ENCODE assay signal across 8 cellular contexts in the genomic region with DNA sequence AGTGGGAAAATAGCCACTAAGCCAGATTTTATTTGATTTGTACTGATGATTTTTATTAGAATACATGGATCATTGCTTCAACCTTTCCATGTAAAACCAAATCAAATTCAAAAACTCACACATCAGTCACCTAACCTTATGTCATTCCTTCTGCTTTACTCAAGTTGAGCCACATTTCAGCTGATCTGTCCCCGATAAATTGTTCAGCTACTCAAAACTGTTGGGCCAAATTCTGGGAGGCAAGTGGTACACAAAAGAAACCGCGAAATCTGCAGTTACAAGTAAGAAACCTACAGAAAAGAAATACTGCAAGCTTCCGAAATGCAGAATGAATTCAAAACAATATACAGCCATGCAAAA.
DNase-seq lines count a peak whose midpoint lies in the region; ATAC-seq and TF ChIP-seq lines count a peak whose summit lies in the region.

No MANE protein-coding gene starts in this region.

- H3K4me1 Mint-ChIP-seq in activated naive CD8-positive, alpha-beta T cell treated with anti-CD3 and anti-CD28 coated beads for 36 hours: peaks cover 16% of the 10 kb centered on the region
- H3K4me1 Mint-ChIP-seq in stimulated activated effector memory CD8-positive, alpha-beta T cell treated with anti-CD3 and anti-CD28 coated beads, Interleukin-12 subunit alpha, Interleukin-12 subunit beta, amount 100 ng/mL, for 72 hours: peaks cover 14% of the 10 kb centered on the region

- H3K4me1 ChIP-seq in hepatocyte (ENCODE audit: insufficient read depth): peaks cover 10% of the 10 kb centered on the region

- no peak overlapping the region for H3K27ac Mint-ChIP-seq in activated naive CD8-positive, alpha-beta T cell treated with anti-CD3 and anti-CD28 coated beads for 36 hours
- H3K27ac Mint-ChIP-seq in stimulated activated effector memory CD8-positive, alpha-beta T cell treated with anti-CD3 and anti-CD28 coated beads, Interleukin-12 subunit alpha, Interleukin-12 subunit beta, amount 100 ng/mL, for 72 hours: no peak overlapping the region

- DNase-seq in HFF-Myc (ENCODE audit: extremely low read depth, low read depth) (no peak), hepatocyte (ENCODE audit: low spot score) (no peak), NCI-H1436 (lab: John Stamatoyannopoulos, UW) (no peak), GM10266 (ENCODE audit: extremely low spot score) (no peak), NCI-H128 (lab: John Stamatoyannopoulos, UW; ENCODE audit: unreplicated experiment) (no peak)
- no peak for DNase-seq in activated naive CD8-positive, alpha-beta T cell treated with anti-CD3 and anti-CD28 coated beads for 36 hours
- no peak for DNase-seq in stimulated activated effector memory CD8-positive, alpha-beta T cell treated with anti-CD3 and anti-CD28 coated beads, Interleukin-12 subunit alpha, Interleukin-12 subunit beta, amount 100 ng/mL, for 72 hours (ENCODE audit: low spot score in 2 of 2)

- H3K4me3 Mint-ChIP-seq in activated naive CD8-positive, alpha-beta T cell treated with anti-CD3 and anti-CD28 coated beads for 36 hours: peak overlapping the region; percentile 35
- peak overlapping the region; percentile 57 for H3K4me3 Mint-ChIP-seq in stimulated activated effector memory CD8-positive, alpha-beta T cell treated with anti-CD3 and anti-CD28 coated beads, Interleukin-12 subunit alpha, Interleukin-12 subunit beta, amount 100 ng/mL, for 72 hours

- H3K27me3 Mint-ChIP-seq in activated naive CD8-positive, alpha-beta T cell treated with anti-CD3 and anti-CD28 coated beads for 36 hours: no peaks in the 10 kb centered on the region

- no peaks in the 10 kb centered on the region for H3K27me3 ChIP-seq in hepatocyte

- H3K4me2 ChIP-seq in hepatocyte: peak overlapping the region; percentile 69

- H3K36me3 Mint-ChIP-seq in activated naive CD8-positive, alpha-beta T cell treated with anti-CD3 and anti-CD28 coated beads for 36 hours: no peaks in the 10 kb centered on the region
- H3K36me3 Mint-ChIP-seq in stimulated activated effector memory CD8-positive, alpha-beta T cell treated with anti-CD3 and anti-CD28 coated beads, Interleukin-12 subunit alpha, Interleukin-12 subunit beta, amount 100 ng/mL, for 72 hours: no peaks in the 10 kb centered on the region

- ATAC-seq in stimulated activated effector memory CD8-positive, alpha-beta T cell treated with anti-CD3 and anti-CD28 coated beads, Interleukin-12 subunit alpha, Interleukin-12 subunit beta, amount 100 ng/mL, for 72 hours: no peak
- ATAC-seq in GM21360 (IDR thresholded peaks at IDR 0.05; ENCODE audit: unreplicated experiment): no peak

- no peak overlapping the region for H2AFZ ChIP-seq in hepatocyte

- no peaks in the 10 kb centered on the region for H3K9me3 Mint-ChIP-seq in activated naive CD8-positive, alpha-beta T cell treated with anti-CD3 and anti-CD28 coated beads for 36 hours
- no peaks in the 10 kb centered on the region for H3K9me3 Mint-ChIP-seq in stimulated activated effector memory CD8-positive, alpha-beta T cell treated with anti-CD3 and anti-CD28 coated beads, Interleukin-12 subunit alpha, Interleukin-12 subunit beta, amount 100 ng/mL, for 72 hours

- H4K20me1 ChIP-seq in hepatocyte (ENCODE audit: insufficient read depth, poor library complexity, severe bottlenecking): no peaks in the 10 kb centered on the region

- no peak for TF ChIP-seq CTCF in HFF-Myc (IDR thresholded peaks at IDR 0.05; ENCODE audit: low read depth, low read length, missing control alignments)
- no peak for TF ChIP-seq CTCF in hepatocyte (IDR thresholded peaks at IDR 0.05; ENCODE audit: poor library complexity)
- TF ChIP-seq CTCF in GM10266 (IDR thresholded peaks at IDR 0.05; ENCODE audit: control insufficient read depth, insufficient read depth, low read depth, missing control alignments): no peak

- H3K9me3 ChIP-seq in hepatocyte (ENCODE audit: low read depth): no peaks in the 10 kb centered on the region

- peak overlapping the region; percentile 16 for H3K27ac ChIP-seq in hepatocyte

- H3K4me3 ChIP-seq in HFF-Myc (replicated peaks; ENCODE audit: low read depth, low read length) (peak overlapping the region; percentile 45), hepatocyte (no peak overlapping the region)

- no peaks in the 10 kb centered on the region for H3K9me2 ChIP-seq in hepatocyte (replicated peaks; ENCODE audit: insufficient read depth)

- H3K36me3 ChIP-seq in hepatocyte (replicated peaks; ENCODE audit: insufficient read depth, low read depth): no peaks in the 10 kb centered on the region

- 79% methylated on average over 4 of the region's 4 CpGs for WGBS in hepatocyte (ENCODE audit: low lambda C conversion rate, missing lambda C conversion rate)

- H3K79me2 ChIP-seq in hepatocyte: peaks cover 21% of the 10 kb centered on the region
